In genomic region chr15:41970456-41970855, GRCh38 we compare ENCODE assay signal across 8 cellular contexts. TPM values are rescaled to one million over a fixed set of nuclear protein-coding genes. Genes with fewer than 3 reads are reported as not detected.
DNase-seq lines count a peak whose midpoint lies in the region; ATAC-seq and TF ChIP-seq lines count a peak whose summit lies in the region.

No MANE protein-coding gene starts in this region.

- intact Hi-C loops in right lobe of liver (cut with DNase I) (no loop called here), thyroid gland (cut with DNase I) (no loop called here)

- TF ChIP-seq POLR2A in right lobe of liver (IDR thresholded peaks at IDR 0.05) (no peak), thyroid gland (IDR thresholded peaks at IDR 0.05) (no peak)

- H3K27me3 ChIP-seq in right lobe of liver, result no peaks in the 10 kb centered on the region
- no peaks in the 10 kb centered on the region for H3K27me3 ChIP-seq in thyroid gland

- H3K27ac Mint-ChIP-seq in activated T-cell treated with anti-CD3 and anti-CD28 coated beads, Interleukin-2, amount 50 U/mL, for 72 hours, result peak overlapping the region; percentile 99
- peak overlapping the region; percentile 99 for H3K27ac Mint-ChIP-seq in activated naive CD4-positive, alpha-beta T cell treated with anti-CD3 and anti-CD28 coated beads, Interleukin-2, amount 50 U/mL, for 72 hours

- H3K9me3 Mint-ChIP-seq in activated T-cell treated with anti-CD3 and anti-CD28 coated beads, Interleukin-2, amount 50 U/mL, for 72 hours, result no peaks in the 10 kb centered on the region
- no peaks in the 10 kb centered on the region for H3K9me3 Mint-ChIP-seq in activated naive CD4-positive, alpha-beta T cell treated with anti-CD3 and anti-CD28 coated beads, Interleukin-2, amount 50 U/mL, for 72 hours

- DNase-seq in activated T-cell treated with anti-CD3 and anti-CD28 coated beads, Interleukin-2, amount 50 U/mL, for 72 hours, result no peak
- no peak for DNase-seq in activated T-cell treated with anti-CD3 and anti-CD28 coated beads, Interleukin-2, amount 50 U/mL, for 48 hours
- no peak for DNase-seq in activated naive CD4-positive, alpha-beta T cell treated with anti-CD3 and anti-CD28 coated beads, Interleukin-2, amount 50 U/mL, for 72 hours (ENCODE audit: low spot score in 2 of 2)
- DNase-seq in right lobe of liver, result peak in 1 of 3 donors; percentile 25
- DNase-seq in thyroid gland, result no peak
- DNase-seq in NCI-H2227 treated with DMSO at 0.1 percent for 48 hours (lab: John Stamatoyannopoulos, UW), result no peak
- DNase-seq in AG08395 (ENCODE audit: low spot score), result no peak
- DNase-seq in cerebellar cortex (ENCODE audit: low spot score), result no peak

- H3K4me1 Mint-ChIP-seq in activated T-cell treated with anti-CD3 and anti-CD28 coated beads, Interleukin-2, amount 50 U/mL, for 72 hours (ENCODE audit: low read depth), result peaks cover 62% of the 10 kb centered on the region

- peak overlapping the region in 1 of 3 donors; percentile 0 for H3K4me3 ChIP-seq in right lobe of liver
- H3K4me3 ChIP-seq in thyroid gland (replicated peaks in 1 of 3), result peak overlapping the region in 1 of 3 donors; percentile 83

- 71% methylated on average over 1 of the region's 1 CpG for WGBS in right lobe of liver (ENCODE audit: insufficient coverage, low coverage, low lambda C conversion rate, missing lambda C conversion rate)
- 85 to 91% methylated on average over 1 of the region's 1 CpG for WGBS in thyroid gland, 2 donors

- peak overlapping the region in 2 of 3 donors; percentile 88 to 96 for H3K27ac ChIP-seq in right lobe of liver
- peak overlapping the region; percentile 61 to 96 (median 83) for H3K27ac ChIP-seq in thyroid gland

- TF ChIP-seq CTCF in right lobe of liver (IDR thresholded peaks at IDR 0.05) (no peak), thyroid gland (IDR thresholded peaks at IDR 0.05) (no peak)

- H3K36me3 ChIP-seq in right lobe of liver, result no peaks in the 10 kb centered on the region
- H3K36me3 ChIP-seq in thyroid gland, result no peaks in the 10 kb centered on the region

- no peak for ATAC-seq in activated T-cell treated with anti-CD3 and anti-CD28 coated beads, Interleukin-2, amount 50 U/mL, for 72 hours (replicated peaks in 1 of 2)
- ATAC-seq in activated naive CD4-positive, alpha-beta T cell treated with anti-CD3 and anti-CD28 coated beads, Interleukin-2, amount 50 U/mL, for 72 hours, result no peak
- no peak for ATAC-seq in right lobe of liver

- H3K4me1 ChIP-seq in right lobe of liver (peaks cover 0 to 14% (median 3%) of the 10 kb centered on the region in 4 donors), thyroid gland (peaks cover 9 to 37% of the 10 kb centered on the region in 2 donors)

- peak overlapping the region; percentile 86 to 98 for H3K4me3 Mint-ChIP-seq in activated T-cell treated with anti-CD3 and anti-CD28 coated beads, Interleukin-2, amount 50 U/mL, for 72 hours

- peaks cover 3% of the 10 kb centered on the region in 2 donors for H3K36me3 Mint-ChIP-seq in activated T-cell treated with anti-CD3 and anti-CD28 coated beads, Interleukin-2, amount 50 U/mL, for 72 hours (ENCODE audit: insufficient read depth in 2 of 2)
- H3K36me3 Mint-ChIP-seq in activated naive CD4-positive, alpha-beta T cell treated with anti-CD3 and anti-CD28 coated beads, Interleukin-2, amount 50 U/mL, for 72 hours, result peaks cover 0 to 34% of the 10 kb centered on the region in 2 donors

- H3K27me3 Mint-ChIP-seq in activated T-cell treated with anti-CD3 and anti-CD28 coated beads, Interleukin-2, amount 50 U/mL, for 72 hours (ENCODE audit: low read depth), result peaks cover 18% of the 10 kb centered on the region

- no peaks in the 10 kb centered on the region for H3K9me3 ChIP-seq in right lobe of liver
- no peaks in the 10 kb centered on the region for H3K9me3 ChIP-seq in thyroid gland

RNA-seq across cellular contexts. Expression of gene EHD4, which starts 1.9 kb away (rescaled TPM):
- total RNA-seq in activated T-cell treated with anti-CD3 and anti-CD28 coated beads, Interleukin-2, amount 50 U/mL, for 72 hours, result 10 to 100 TPM; 22.6 to 32.7 TPM
- 10 to 100 TPM; 25.3 to 60.0 TPM for total RNA-seq in activated naive CD4-positive, alpha-beta T cell treated with anti-CD3 and anti-CD28 coated beads, Interleukin-2, amount 50 U/mL, for 72 hours
- total RNA-seq in right lobe of liver, result 10 to 100 TPM in 3 of 6 experiments, 1 to 10 TPM in 3; 4.7 to 21.5 (median 11.1) TPM
- total RNA-seq in thyroid gland, result 10 to 100 TPM; 29.7 to 66.7 (median 37.9) TPM

RNA-seq across cellular contexts. Expression of gene PLA2G4E, which starts 50.4 kb away (rescaled TPM):
- not detected for total RNA-seq in activated T-cell treated with anti-CD3 and anti-CD28 coated beads, Interleukin-2, amount 50 U/mL, for 72 hours
- total RNA-seq in activated naive CD4-positive, alpha-beta T cell treated with anti-CD3 and anti-CD28 coated beads, Interleukin-2, amount 50 U/mL, for 72 hours, result not detected
- not detected for total RNA-seq in right lobe of liver
- not detected for total RNA-seq in thyroid gland
